18 cellular contexts compared by ENCODE assay signal in genomic region chr7:56538541-56539429, GRCh38.
"Had no signal": no experiment of that assay in that cellular context is flagged by ENCODE, and none has a peak within 500 bp of the region (broad histone marks: within the 10 kb centered on the region; RNA-seq: fewer than 3 reads in every experiment).

No MANE protein-coding gene starts in this region.

- H3K4me2 ChIP-seq: hepatocyte had no signal

- H3K27me3 ChIP-seq: colonic mucosa, hepatocyte, spleen, upper lobe of left lung, vagina had no signal

- H3K27ac ChIP-seq: colonic mucosa, hepatocyte, psoas muscle, spleen, upper lobe of left lung, vagina had no signal

- H3K79me2 ChIP-seq: hepatocyte had no signal

- H2AFZ ChIP-seq: hepatocyte had no signal

- ATAC-seq: left colon; naive thymus-derived CD4-positive, alpha-beta T cell; stimulated activated naive B cell treated with anti-CD40 and anti-IgM and Interleukin-4, amounts not matched to agents 10 μg/mL and 1 μg/mL and 100 μg/mL, for 72 hours had no signal

- H3K36me3 ChIP-seq: colonic mucosa, spleen, upper lobe of left lung, vagina had no signal

- DNase-seq: colonic mucosa; dermis blood vessel endothelial cell; erythroblast; foreskin melanocyte; left colon; mammary epithelial cell; naive thymus-derived CD4-positive, alpha-beta T cell; nephron progenitor cell; spleen; stimulated activated CD4-positive, alpha-beta T cell treated with anti-CD3 and anti-CD28 coated beads, Interleukin-15, amount 100 ng/mL, for 24 hours; stimulated activated CD4-positive, alpha-beta T cell treated with anti-CD3 and anti-CD28 coated beads, Interleukin-1b, Interleukin-23, amount 100 ng/mL, for 48 hours; stimulated activated CD4-positive, alpha-beta T cell treated with anti-CD3 and anti-CD28 coated beads, Interleukin-4, amount 100 ng/mL, for 24 hours; stimulated activated naive B cell treated with anti-CD40 and anti-IgM and Interleukin-4, amounts not matched to agents 10 μg/mL and 1 μg/mL and 100 μg/mL, for 72 hours; stimulated activated naive CD8-positive, alpha-beta T cell treated with anti-CD3 and anti-CD28 coated beads, Interleukin-15, amount 100 ng/mL, for 72 hours had no signal

- H3K4me3 ChIP-seq: colonic mucosa, hepatocyte, psoas muscle, spleen had no signal

- H3K9me3 ChIP-seq: colonic mucosa, psoas muscle, vagina had no signal

- H3K4me1 ChIP-seq: colonic mucosa, psoas muscle, spleen, upper lobe of left lung, vagina had no signal
